In genomic region chr3:123161167-123161566, GRCh38 we compare ENCODE assay signal across 2 cellular contexts.
TF ChIP-seq lines count a peak whose summit lies in the region.

No MANE protein-coding gene starts in this region.

TF ChIP-seq in SK-N-SH, 30 proteins besides CTCF, POLR2A, EP300 and RAD21 (continued from another document):
- no peak for TF ChIP-seq EZH2phosphoT487 (IDR thresholded peaks at IDR 0.05; ENCODE audit: borderline replicate concordance, low read depth)
- TF ChIP-seq, protein P1, sequence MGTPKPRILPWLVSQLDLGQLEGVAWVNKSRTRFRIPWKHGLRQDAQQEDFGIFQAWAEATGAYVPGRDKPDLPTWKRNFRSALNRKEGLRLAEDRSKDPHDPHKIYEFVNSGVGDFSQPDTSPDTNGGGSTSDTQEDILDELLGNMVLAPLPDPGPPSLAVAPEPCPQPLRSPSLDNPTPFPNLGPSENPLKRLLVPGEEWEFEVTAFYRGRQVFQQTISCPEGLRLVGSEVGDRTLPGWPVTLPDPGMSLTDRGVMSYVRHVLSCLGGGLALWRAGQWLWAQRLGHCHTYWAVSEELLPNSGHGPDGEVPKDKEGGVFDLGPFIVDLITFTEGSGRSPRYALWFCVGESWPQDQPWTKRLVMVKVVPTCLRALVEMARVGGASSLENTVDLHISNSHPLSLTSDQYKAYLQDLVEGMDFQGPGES (IDR thresholded peaks at IDR 0.05; ENCODE audit: low read depth, low read length) = no peak

TF ChIP-seq in SK-N-SH treated with all-trans-retinoic acid at 6 μM for 48 hours, 23 proteins besides CTCF, POLR2A, EP300 and RAD21 (continued from another document):
- TF ChIP-seq CREB5 (CRISPR knock-in tag; IDR thresholded peaks at IDR 0.05; ENCODE audit: low read depth) = no peak
- no peak for TF ChIP-seq ARNTL (CRISPR knock-in tag; IDR thresholded peaks at IDR 0.05; ENCODE audit: borderline replicate concordance, low read depth)
- no peak for TF ChIP-seq TOX (CRISPR knock-in tag; IDR thresholded peaks at IDR 0.05; ENCODE audit: borderline replicate concordance)
- no peak for TF ChIP-seq TCF4 (CRISPR knock-in tag; IDR thresholded peaks at IDR 0.05; ENCODE audit: borderline replicate concordance)
- TF ChIP-seq ZNF70 (CRISPR knock-in tag; IDR thresholded peaks at IDR 0.05) = no peak
- TF ChIP-seq BACH2 (CRISPR knock-in tag; IDR thresholded peaks at IDR 0.05; ENCODE audit: borderline replicate concordance) = no peak
- TF ChIP-seq GLIS3 (CRISPR knock-in tag; IDR thresholded peaks at IDR 0.05) = no peak
- no peak for TF ChIP-seq ZFP30 (CRISPR knock-in tag; IDR thresholded peaks at IDR 0.05)
- no peak for TF ChIP-seq ZNF8 (CRISPR knock-in tag; IDR thresholded peaks at IDR 0.05)
- TF ChIP-seq OSR1 (CRISPR knock-in tag; IDR thresholded peaks at IDR 0.05) = no peak
- no peak for TF ChIP-seq ZFP3 (CRISPR knock-in tag; IDR thresholded peaks at IDR 0.05)
